Comparison of ENCODE assay signal across 17 cellular contexts in genomic region chr16:71781741-71782140, GRCh38. TPM values are rescaled to one million over a fixed set of nuclear protein-coding genes. Genes with fewer than 3 reads are reported as not detected.
DNase-seq lines count a peak whose midpoint lies in the region; ATAC-seq and TF ChIP-seq lines count a peak whose summit lies in the region.
"Had no signal": no experiment of that assay in that cellular context is flagged by ENCODE, and none has a peak within 500 bp of the region (broad histone marks: within the 10 kb centered on the region; RNA-seq: fewer than 3 reads in every experiment).

No MANE protein-coding gene starts in this region.

- H4K20me1 ChIP-seq in IMR-90 (ENCODE audit: insufficient read depth, low read length), result peaks cover 52% of the 10 kb centered on the region

- H3K4me3 Mint-ChIP-seq in chondrocyte (ENCODE audit: unreplicated experiment), result no peak overlapping the region
- H3K4me3 Mint-ChIP-seq: T-helper 2 cell treated with Interferon-gamma antibody and Interleukin-4, amounts not matched to agents 5 μg/mL and 100 μg/mL, for 36 hours had no signal

- H3K4me2 ChIP-seq in IMR-90 (ENCODE audit: low read depth, low read length) (no peak overlapping the region), mesenchymal stem cell (ENCODE audit: low read length, poor library complexity, severe bottlenecking) (no peak overlapping the region)

- peaks cover 5% of the 10 kb centered on the region for H3K36me3 Mint-ChIP-seq in chondrocyte (ENCODE audit: low read depth)

- no peaks in the 10 kb centered on the region for H3K9me3 Mint-ChIP-seq in chondrocyte (ENCODE audit: low read depth)
- H3K9me3 Mint-ChIP-seq: T-helper 2 cell treated with Interferon-gamma antibody and Interleukin-4, amounts not matched to agents 5 μg/mL and 100 μg/mL, for 36 hours had no signal

- dilution Hi-C loops in IMR-90 (cut with HindIII; ENCODE audit: low sequenced_read_pairs, unreplicated experiment), result no loop called here

- no peak overlapping the region for H2BK12ac ChIP-seq in mesenchymal stem cell (ENCODE audit: low read length in 2 of 2)

- H2BK5ac ChIP-seq in IMR-90 (ENCODE audit: low read depth, low read length, poor library complexity, severe bottlenecking), result no peak overlapping the region
- H2BK5ac ChIP-seq in mesenchymal stem cell (ENCODE audit: low read depth, low read length, poor library complexity, severe bottlenecking), result no peak overlapping the region

- H3K36me3 ChIP-seq in IMR-90 (ENCODE audit: control insufficient read depth, insufficient read depth, low read length), result peaks cover 21% of the 10 kb centered on the region
- H3K36me3 ChIP-seq in mesenchymal stem cell (ENCODE audit: control insufficient read depth in 1 of 2, insufficient read depth in 2 of 2, low read depth in 1 of 2, low read length in 2 of 2), result peaks cover 20 to 48% of the 10 kb centered on the region in 2 experiments
- H3K36me3 ChIP-seq: transverse colon had no signal

- no peak overlapping the region for H2AFZ ChIP-seq in IMR-90 (replicated peaks; ENCODE audit: low read length, poor library complexity)
- H2AFZ ChIP-seq in mesenchymal stem cell (ENCODE audit: low read depth, low read length), result no peak overlapping the region

- in situ Hi-C loops in IMR-90 (cut with MboI; ENCODE audit: low sequenced_read_pairs), result no loop called here

- H3K23ac ChIP-seq in IMR-90 (ENCODE audit: low read depth, low read length), result no peak overlapping the region
- H3K23ac ChIP-seq in mesenchymal stem cell (ENCODE audit: low read length in 2 of 2), result no peak overlapping the region

- H3K4ac ChIP-seq in IMR-90 (ENCODE audit: low read depth, low read length), result no peak overlapping the region
- no peak overlapping the region for H3K4ac ChIP-seq in mesenchymal stem cell (ENCODE audit: low read depth in 1 of 2, low read length in 2 of 2)

- H3K9me3 ChIP-seq in IMR-90 (ENCODE audit: control insufficient read depth, insufficient read depth, low read length), result no peaks in the 10 kb centered on the region
- H3K9me3 ChIP-seq in mesenchymal stem cell (ENCODE audit: control insufficient read depth, low read length), result no peaks in the 10 kb centered on the region
- H3K9me3 ChIP-seq: transverse colon had no signal

- H3K56ac ChIP-seq in IMR-90 (ENCODE audit: extremely low read depth, insufficient read depth, low read length), result no peak overlapping the region

- peak; percentile 17 for DNase-seq in AG20443 (ENCODE audit: low spot score)
- peak; percentile 19 for DNase-seq in IMR-90
- DNase-seq in chondrocyte (ENCODE audit: low spot score), result no peak
- DNase-seq in mesenchymal stem cell, result peak; percentile 42
- DNase-seq in NCI-H1092 treated with DMSO at 0.1 percent for 48 hours (lab: John Stamatoyannopoulos, UW), result no peak
- DNase-seq in Kasumi-1 (lab: John Stamatoyannopoulos, UW), result no peak
- no peak for DNase-seq in GM10248 (ENCODE audit: extremely low spot score)
- DNase-seq: activated CD4-positive, alpha-beta T cell treated with anti-CD3 and anti-CD28 coated beads, Interleukin-2, amount 50 U/mL, for 1 hour; anterior cingulate cortex; effector CD4-positive, alpha-beta T cell; islet precursor cell; KBM-7; NCI-H1694 treated with DMSO at 0.1 percent for 48 hours; RPMI8226; transverse colon had no signal

- H4K5ac ChIP-seq in IMR-90 (ENCODE audit: low read depth, low read length), result no peak overlapping the region

- no peak overlapping the region for H2BK20ac ChIP-seq in IMR-90 (ENCODE audit: low read depth, low read length)

- H4K8ac ChIP-seq in IMR-90 (ENCODE audit: low read depth in 2 of 2, low read length in 2 of 2) (no peak overlapping the region), mesenchymal stem cell (ENCODE audit: low read length) (no peak overlapping the region)

- H2BK120ac ChIP-seq in IMR-90 (ENCODE audit: low read depth, low read length) (no peak overlapping the region), mesenchymal stem cell (ENCODE audit: low read depth, low read length) (no peak overlapping the region)

- peaks cover 14 to 59% of the 10 kb centered on the region in 2 experiments; a peak in 3 of 4 replicates for H3K79me1 ChIP-seq in IMR-90 (ENCODE audit: low read depth in 1 of 2, low read length in 2 of 2)
- peaks cover 9% of the 10 kb centered on the region for H3K79me1 ChIP-seq in mesenchymal stem cell (replicated peaks; ENCODE audit: low read length, poor library complexity, severe bottlenecking)

- peaks cover 2% of the 10 kb centered on the region; the same call in 1 of the 2 replicates for H3K9me1 ChIP-seq in IMR-90 (ENCODE audit: insufficient read depth, low read length)

- no peaks in the 10 kb centered on the region for H3K27me3 ChIP-seq in IMR-90 (ENCODE audit: control insufficient read depth, insufficient read depth, low read length)
- H3K27me3 ChIP-seq in mesenchymal stem cell (ENCODE audit: control insufficient read depth in 1 of 2, insufficient read depth in 1 of 2, low read length in 2 of 2), result no peaks in the 10 kb centered on the region
- H3K27me3 ChIP-seq: transverse colon had no signal

- H2BK15ac ChIP-seq in IMR-90 (ENCODE audit: low read depth, low read length) (no peak overlapping the region), mesenchymal stem cell (ENCODE audit: low read depth, poor library complexity, severe bottlenecking) (no peak overlapping the region)

- H3K4me3 ChIP-seq in IMR-90 (ENCODE audit: insufficient read depth, low read depth, low read length), result no peak overlapping the region
- no peak overlapping the region for H3K4me3 ChIP-seq in mesenchymal stem cell (ENCODE audit: insufficient read depth in 1 of 2, low read depth in 1 of 2, low read length in 2 of 2)
- H3K4me3 ChIP-seq: transverse colon had no signal

- no peak for TF ChIP-seq RAD21 in IMR-90 (IDR thresholded peaks at IDR 0.05; ENCODE audit: low read length)

- H3K14ac ChIP-seq in IMR-90 (replicated peaks; ENCODE audit: low read depth, low read length), result no peak overlapping the region
- no peak overlapping the region for H3K14ac ChIP-seq in mesenchymal stem cell (ENCODE audit: low read length in 2 of 2)

- intact Hi-C loops in IMR-90 (cut with micrococcal nuclease), result no loop called here

- peak overlapping the region; percentile 1 for H3K27ac Mint-ChIP-seq in chondrocyte (ENCODE audit: unreplicated experiment)
- H3K27ac Mint-ChIP-seq: T-helper 2 cell treated with Interferon-gamma antibody and Interleukin-4, amounts not matched to agents 5 μg/mL and 100 μg/mL, for 36 hours had no signal

- ATAC-seq in IMR-90 (ENCODE audit: low read depth), result no peak
- ATAC-seq in GM19397 (IDR thresholded peaks at IDR 0.05; ENCODE audit: unreplicated experiment), result no peak

- POLR2A ChIA-PET in IMR-90 (lab: Charles Lee; ENCODE audit: unreplicated experiment), result no interaction called here
- POLR2A ChIA-PET in GM10248 (lab: Yijun Ruan, JAX), result no interaction called here

- H4K91ac ChIP-seq in IMR-90 (ENCODE audit: insufficient read depth, low read depth, low read length), result no peak overlapping the region
- no peak overlapping the region for H4K91ac ChIP-seq in mesenchymal stem cell (ENCODE audit: low read length)

- H2AK5ac ChIP-seq in IMR-90 (ENCODE audit: low read depth, low read length) (no peak overlapping the region), mesenchymal stem cell (ENCODE audit: low read length, severe bottlenecking) (no peak overlapping the region)

- H3K9ac ChIP-seq in IMR-90 (ENCODE audit: low read depth, low read length), result no peak overlapping the region
- H3K9ac ChIP-seq in mesenchymal stem cell (ENCODE audit: low read length), result no peak overlapping the region

- H3K27me3 Mint-ChIP-seq in chondrocyte (ENCODE audit: low read depth), result no peaks in the 10 kb centered on the region

- peaks cover 18% of the 10 kb centered on the region for H3K4me1 Mint-ChIP-seq in chondrocyte (ENCODE audit: low read depth)

- WGBS in IMR-90 (ENCODE audit: extremely low coverage in 2 of 2, insufficient read length in 1 of 2), 2 experiments, result no CpG with 5 or more reads among the region's 3 CpGs
- no CpG with 5 or more reads among the region's 3 CpGs for WGBS in mesenchymal stem cell

- no peak overlapping the region for H3K18ac ChIP-seq in IMR-90 (ENCODE audit: low read depth, low read length)
- H3K18ac ChIP-seq in mesenchymal stem cell (ENCODE audit: low read depth in 1 of 2, low read length in 2 of 2), result no peak overlapping the region

- H3K4me1 ChIP-seq in IMR-90 (ENCODE audit: control insufficient read depth, insufficient read depth, low read length) (peaks cover 3% of the 10 kb centered on the region; the same call in 1 of the 2 replicates), mesenchymal stem cell (ENCODE audit: control insufficient read depth, insufficient read depth, low read depth, low read length) (peaks cover 4% of the 10 kb centered on the region)

- BruUV-seq in IMR-90 (replicated peaks; lab: Mats Ljungman, UMichigan), result no TSS peak

- no peak overlapping the region for H3K27ac ChIP-seq in IMR-90 (ENCODE audit: insufficient read depth, low read length)
- no peak overlapping the region for H3K27ac ChIP-seq in mesenchymal stem cell (ENCODE audit: low read length, poor library complexity, severe bottlenecking)
- H3K27ac ChIP-seq: transverse colon had no signal

- CTCF ChIA-PET in IMR-90 (lab: Yijun Ruan, JAX) (no interaction called here), GM10248 (lab: Yijun Ruan, JAX) (interaction anchor here (1.2 to 1.9 kb wide), 4 partner anchors 11 to 71 kb away, joined by 3 to 6 read pairs (median 3); no protein-coding TSS in a partner anchor)

- no peak overlapping the region for H2AK9ac ChIP-seq in IMR-90 (replicated peaks; ENCODE audit: low read depth, low read length, poor library complexity)

- no peak for TF ChIP-seq POLR2A in IMR-90 (IDR thresholded peaks at IDR 0.05; ENCODE audit: low read depth, low read length)

- TF ChIP-seq CTCF in IMR-90 (conservative IDR thresholded peaks at IDR 0.05; ENCODE audit: low read depth, low read length), result no peak
- TF ChIP-seq CTCF in chondrocyte (IDR thresholded peaks at IDR 0.05), result no peak
- TF ChIP-seq CTCF in GM10248 (IDR thresholded peaks at IDR 0.05; ENCODE audit: control extremely low read depth, extremely low read depth, low read depth, missing control alignments), result no peak

TF ChIP-seq in IMR-90, 13 proteins besides CTCF, POLR2A, EP300 and RAD21 (continues in another document):
- TF ChIP-seq RFX5 (IDR thresholded peaks at IDR 0.05; ENCODE audit: low read depth, low read length) (no peak), CHD1 (IDR thresholded peaks at IDR 0.05; ENCODE audit: low read depth, low read length) (no peak)

RNA-seq across cellular contexts. Expression of gene AP1G1, which starts 26.9 kb away (rescaled TPM):
- total RNA-seq in IMR-90 (2012; rRNA removed) (86.1 and 86.7 TPM in 2 replicates), chondrocyte (62.7 to 82.0 TPM (median 62.9 TPM) in 3 replicates)
- 45.7 and 48.3 TPM in 2 replicates for polyA plus RNA-seq in IMR-90 (2012; rRNA removed)
- 20.5 and 25.0 TPM in 2 replicates for polyA plus RNA-seq in IMR-90 (2012; cell fraction: cytosol; rRNA removed)
- 22.9 and 121 TPM in 2 replicates for polyA plus RNA-seq in IMR-90 (2012; cell fraction: nucleus; rRNA removed; ENCODE audit: low replicate concordance)
- 36.5 TPM for polyA plus RNA-seq in mesenchymal stem cell (2013, experiment 1 of 2)
- polyA plus RNA-seq in mesenchymal stem cell (2013, experiment 2 of 2), result 36.7 TPM

RNA-seq across cellular contexts. Expression of gene PHLPP2, which starts 57.2 kb away (rescaled TPM):
- total RNA-seq in IMR-90 (2012; rRNA removed), result 9.2 and 10.2 TPM in 2 replicates
- polyA plus RNA-seq in IMR-90 (2012; rRNA removed), result 5.8 and 6.8 TPM in 2 replicates
- polyA plus RNA-seq in IMR-90 (2012; cell fraction: cytosol; rRNA removed), result 2.2 and 2.6 TPM in 2 replicates
- polyA plus RNA-seq in IMR-90 (2012; cell fraction: nucleus; rRNA removed; ENCODE audit: low replicate concordance), result 9.2 and 17.4 TPM in 2 replicates
- total RNA-seq in chondrocyte, result 10.2 to 12.0 TPM (median 10.9 TPM) in 3 replicates
- polyA plus RNA-seq in mesenchymal stem cell (2013, experiment 1 of 2), result 3.2 TPM
- 3.7 TPM for polyA plus RNA-seq in mesenchymal stem cell (2013, experiment 2 of 2)

Comparison
In these comparisons a context has a peak if more than half of its experiments do, and no peak if none do; other contexts are left out.
1. DNase-seq: peak in AG20443 (single experiment), IMR-90 (single experiment) and mesenchymal stem cell (single experiment); none in chondrocyte (single experiment), NCI-H1092 treated with DMSO at 0.1 percent for 48 hours (single experiment), Kasumi-1 (0 of 2) and GM10248 (single experiment).